ENCODE assay signal across 1 cellular context in the genomic region with DNA sequence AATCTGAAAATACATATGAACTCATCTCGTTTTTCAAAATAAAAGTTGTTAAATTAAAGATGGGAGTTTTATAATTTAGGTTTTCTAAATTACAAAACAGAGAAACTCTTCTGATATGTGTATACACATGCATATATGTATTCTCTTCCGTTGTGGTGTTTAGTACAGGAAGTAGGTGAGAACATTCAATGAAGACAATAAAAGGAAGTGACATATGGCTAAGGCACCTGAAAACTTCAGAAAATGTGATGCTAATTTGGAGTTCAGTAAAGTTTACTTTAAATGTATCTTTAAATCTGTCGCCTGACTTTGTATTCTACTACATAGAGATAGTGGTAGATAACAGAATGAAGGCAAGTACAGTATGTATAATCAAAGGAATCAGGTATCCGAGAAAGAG.
TF ChIP-seq lines count a peak whose summit lies in the region.

No MANE protein-coding gene starts in this region.

TF ChIP-seq in A549, 52 proteins besides CTCF, POLR2A, EP300 and RAD21 (continued from another document):
- TF ChIP-seq, protein P1, sequence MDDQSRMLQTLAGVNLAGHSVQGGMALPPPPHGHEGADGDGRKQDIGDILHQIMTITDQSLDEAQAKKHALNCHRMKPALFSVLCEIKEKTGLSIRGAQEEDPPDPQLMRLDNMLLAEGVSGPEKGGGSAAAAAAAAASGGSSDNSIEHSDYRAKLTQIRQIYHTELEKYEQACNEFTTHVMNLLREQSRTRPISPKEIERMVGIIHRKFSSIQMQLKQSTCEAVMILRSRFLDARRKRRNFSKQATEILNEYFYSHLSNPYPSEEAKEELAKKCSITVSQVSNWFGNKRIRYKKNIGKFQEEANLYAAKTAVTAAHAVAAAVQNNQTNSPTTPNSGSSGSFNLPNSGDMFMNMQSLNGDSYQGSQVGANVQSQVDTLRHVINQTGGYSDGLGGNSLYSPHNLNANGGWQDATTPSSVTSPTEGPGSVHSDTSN (IDR thresholded peaks at IDR 0.05), result no peak
- no peak for TF ChIP-seq ZC3H11A (IDR thresholded peaks at IDR 0.05)
- TF ChIP-seq, protein P2, sequence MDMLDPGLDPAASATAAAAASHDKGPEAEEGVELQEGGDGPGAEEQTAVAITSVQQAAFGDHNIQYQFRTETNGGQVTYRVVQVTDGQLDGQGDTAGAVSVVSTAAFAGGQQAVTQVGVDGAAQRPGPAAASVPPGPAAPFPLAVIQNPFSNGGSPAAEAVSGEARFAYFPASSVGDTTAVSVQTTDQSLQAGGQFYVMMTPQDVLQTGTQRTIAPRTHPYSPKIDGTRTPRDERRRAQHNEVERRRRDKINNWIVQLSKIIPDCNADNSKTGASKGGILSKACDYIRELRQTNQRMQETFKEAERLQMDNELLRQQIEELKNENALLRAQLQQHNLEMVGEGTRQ (IDR thresholded peaks at IDR 0.05), result no peak
- TF ChIP-seq, protein P3, sequence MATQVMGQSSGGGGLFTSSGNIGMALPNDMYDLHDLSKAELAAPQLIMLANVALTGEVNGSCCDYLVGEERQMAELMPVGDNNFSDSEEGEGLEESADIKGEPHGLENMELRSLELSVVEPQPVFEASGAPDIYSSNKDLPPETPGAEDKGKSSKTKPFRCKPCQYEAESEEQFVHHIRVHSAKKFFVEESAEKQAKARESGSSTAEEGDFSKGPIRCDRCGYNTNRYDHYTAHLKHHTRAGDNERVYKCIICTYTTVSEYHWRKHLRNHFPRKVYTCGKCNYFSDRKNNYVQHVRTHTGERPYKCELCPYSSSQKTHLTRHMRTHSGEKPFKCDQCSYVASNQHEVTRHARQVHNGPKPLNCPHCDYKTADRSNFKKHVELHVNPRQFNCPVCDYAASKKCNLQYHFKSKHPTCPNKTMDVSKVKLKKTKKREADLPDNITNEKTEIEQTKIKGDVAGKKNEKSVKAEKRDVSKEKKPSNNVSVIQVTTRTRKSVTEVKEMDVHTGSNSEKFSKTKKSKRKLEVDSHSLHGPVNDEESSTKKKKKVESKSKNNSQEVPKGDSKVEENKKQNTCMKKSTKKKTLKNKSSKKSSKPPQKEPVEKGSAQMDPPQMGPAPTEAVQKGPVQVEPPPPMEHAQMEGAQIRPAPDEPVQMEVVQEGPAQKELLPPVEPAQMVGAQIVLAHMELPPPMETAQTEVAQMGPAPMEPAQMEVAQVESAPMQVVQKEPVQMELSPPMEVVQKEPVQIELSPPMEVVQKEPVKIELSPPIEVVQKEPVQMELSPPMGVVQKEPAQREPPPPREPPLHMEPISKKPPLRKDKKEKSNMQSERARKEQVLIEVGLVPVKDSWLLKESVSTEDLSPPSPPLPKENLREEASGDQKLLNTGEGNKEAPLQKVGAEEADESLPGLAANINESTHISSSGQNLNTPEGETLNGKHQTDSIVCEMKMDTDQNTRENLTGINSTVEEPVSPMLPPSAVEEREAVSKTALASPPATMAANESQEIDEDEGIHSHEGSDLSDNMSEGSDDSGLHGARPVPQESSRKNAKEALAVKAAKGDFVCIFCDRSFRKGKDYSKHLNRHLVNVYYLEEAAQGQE (IDR thresholded peaks at IDR 0.05), result no peak
TF ChIP-seq in A549: peak in this region for 0.
